Comparison of ENCODE assay signal across 7 cellular contexts in genomic region chr2:187552959-187553681, GRCh38. TPM values are rescaled to one million over a fixed set of nuclear protein-coding genes. Genes with fewer than 3 reads are reported as not detected.
DNase-seq lines count a peak whose midpoint lies in the region; ATAC-seq, FAIRE-seq and TF ChIP-seq lines count a peak whose summit lies in the region.

No MANE protein-coding gene starts in this region.

- H3K27me3 ChIP-seq in thyroid gland = no peaks in the 10 kb centered on the region

- TF ChIP-seq POLR2A in thyroid gland (IDR thresholded peaks at IDR 0.05) = no peak

- no peaks in the 10 kb centered on the region for H3K4me1 ChIP-seq in thyroid gland

- DNase-seq in thyroid gland (no peak), iPS-NIHi11 (ENCODE audit: low spot score) (no peak), SHP77 treated with DMSO at 0.1 percent for 48 hours (lab: John Stamatoyannopoulos, UW) (no peak)

- intact Hi-C loops in thyroid gland (cut with DNase I) = no loop called here

- WGBS in thyroid gland, 2 donors = 62 to 64% methylated on average over 2 of the region's 2 CpGs

- peak overlapping the region; percentile 43 to 78 (median 53) for H3K27ac ChIP-seq in thyroid gland

- TF ChIP-seq CTCF in WI38 (IDR thresholded peaks at IDR 0.05; ENCODE audit: low read depth, low read length) (no peak), thyroid gland (IDR thresholded peaks at IDR 0.05) (no peak)

- H3K4me3 ChIP-seq in WI38 (ENCODE audit: low read depth, low read length) (peak overlapping the region; percentile 91), thyroid gland (replicated peaks in 1 of 3) (peak overlapping the region in 1 of 3 donors; percentile 22)

- FAIRE-seq in islet of Langerhans (lab: Jason Lieb, UNC) = peak; percentile 69

- no peaks in the 10 kb centered on the region for H3K36me3 ChIP-seq in thyroid gland

- ATAC-seq in HG02610 (IDR thresholded peaks at IDR 0.05; ENCODE audit: unreplicated experiment) = peak; percentile 83
- ATAC-seq in GM18511 (IDR thresholded peaks at IDR 0.05; ENCODE audit: unreplicated experiment) = no peak

- H3K9me3 ChIP-seq in thyroid gland = no peaks in the 10 kb centered on the region

RNA-seq across cellular contexts. Expression of gene TFPI, which starts 1.1 kb away (rescaled TPM):
- 100 to 1,000 TPM in 3 of 4 donors, 10 to 100 TPM in 1; 56.7 to 208 (median 144) TPM for total RNA-seq in thyroid gland
